ENCODE assay signal across 20 cellular contexts in the genomic region with DNA sequence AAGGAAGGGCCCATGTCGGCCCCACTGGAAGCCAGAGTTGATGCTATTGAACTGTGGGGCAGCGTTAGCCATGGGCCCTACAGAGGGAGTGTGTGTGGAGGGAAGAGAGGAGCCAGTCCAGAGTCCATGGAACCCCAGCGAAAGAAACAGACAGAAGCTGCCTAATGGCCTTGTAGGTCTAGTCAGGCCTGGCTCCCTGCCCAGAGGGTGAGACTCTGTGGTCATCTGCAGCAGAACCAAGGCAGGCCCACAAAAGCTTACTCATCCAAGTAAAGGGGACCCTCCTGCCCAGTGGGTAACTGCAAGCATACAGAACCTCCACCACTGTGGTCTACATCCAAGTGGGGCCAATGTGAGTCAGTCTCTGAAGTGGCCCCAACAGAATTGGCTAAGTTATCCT.
A peak's percentile ranks its signal among the peaks of the same experiment; 100 is the strongest.
DNase-seq lines count a peak whose midpoint lies in the region; ATAC-seq and TF ChIP-seq lines count a peak whose summit lies in the region.
"Had no signal": no experiment of that assay in that cellular context is flagged by ENCODE, and none has a peak within 500 bp of the region (broad histone marks: within the 10 kb centered on the region; RNA-seq: fewer than 3 reads in every experiment).

No MANE protein-coding gene starts in this region.

- peaks cover 9% of the 10 kb centered on the region for H3K27me3 Mint-ChIP-seq in stimulated activated naive CD8-positive, alpha-beta T cell treated with anti-CD3 and anti-CD28 coated beads, Interleukin-15, amount 100 ng/mL, for 72 hours
- no peaks in the 10 kb centered on the region for H3K27me3 Mint-ChIP-seq in WTC11 (ENCODE audit: low read depth)
- H3K27me3 Mint-ChIP-seq: central memory CD8-positive, alpha-beta T cell had no signal

- CTCF ChIA-PET in WTC11 (lab: Charles Lee): no interaction called here

- POLR2A ChIA-PET in WTC11 (lab: Charles Lee): no interaction called here

- H3K27ac Mint-ChIP-seq in stimulated activated naive CD8-positive, alpha-beta T cell treated with anti-CD3 and anti-CD28 coated beads, Interleukin-15, amount 100 ng/mL, for 72 hours: no peak overlapping the region
- no peak overlapping the region for H3K27ac Mint-ChIP-seq in WTC11
- H3K27ac Mint-ChIP-seq: activated B cell treated with CpG ODN at 0.5 μM for 24 hours; activated CD8-positive, alpha-beta memory T cell treated with anti-CD3 and anti-CD28 coated beads, Interleukin-2, amount 10 ng/mL, durations not matched to agents 7 days and 5 days; naive thymus-derived CD8-positive, alpha-beta T cell; stimulated activated naive CD8-positive, alpha-beta T cell treated with anti-CD3 and anti-CD28 coated beads, Interleukin-15, Interleukin-2, amounts not matched to agents 100 ng/mL and 50 ng/mL, for 24 hours had no signal

- H3K4me1 Mint-ChIP-seq in stimulated activated naive CD8-positive, alpha-beta T cell treated with anti-CD3 and anti-CD28 coated beads, Interleukin-15, amount 100 ng/mL, for 72 hours: no peaks in the 10 kb centered on the region
- peaks cover 10% of the 10 kb centered on the region for H3K4me1 Mint-ChIP-seq in WTC11
- H3K4me1 Mint-ChIP-seq: activated B cell treated with CpG ODN at 0.5 μM for 24 hours; activated CD8-positive, alpha-beta memory T cell treated with anti-CD3 and anti-CD28 coated beads, Interleukin-2, amount 10 ng/mL, durations not matched to agents 7 days and 5 days; central memory CD8-positive, alpha-beta T cell had no signal

- ATAC-seq in stimulated activated naive CD8-positive, alpha-beta T cell treated with anti-CD3 and anti-CD28 coated beads, Interleukin-15, amount 100 ng/mL, for 72 hours: peak; percentile 40
- ATAC-seq in HG03097 (IDR thresholded peaks at IDR 0.05; ENCODE audit: low FRiP score, unreplicated experiment) (no peak), WTC11 (no peak), HG03175 (IDR thresholded peaks at IDR 0.05; ENCODE audit: unreplicated experiment) (no peak)
- ATAC-seq: activated CD8-positive, alpha-beta memory T cell treated with anti-CD3 and anti-CD28 coated beads, Interleukin-2, amount 10 ng/mL, durations not matched to agents 7 days and 5 days; left lung; naive thymus-derived CD8-positive, alpha-beta T cell; PC-3; sciatic nerve had no signal

- no peak for TF ChIP-seq CTCF in fibroblast of pulmonary artery (IDR thresholded peaks at IDR 0.05; ENCODE audit: low read length, missing control alignments)
- no peak for TF ChIP-seq CTCF in WTC11 (IDR thresholded peaks at IDR 0.05)

- no peak overlapping the region for H3K4me3 Mint-ChIP-seq in stimulated activated naive CD8-positive, alpha-beta T cell treated with anti-CD3 and anti-CD28 coated beads, Interleukin-15, amount 100 ng/mL, for 72 hours
- no peak overlapping the region for H3K4me3 Mint-ChIP-seq in WTC11
- H3K4me3 Mint-ChIP-seq: activated B cell treated with CpG ODN at 0.5 μM for 24 hours; activated CD8-positive, alpha-beta memory T cell treated with anti-CD3 and anti-CD28 coated beads, Interleukin-2, amount 10 ng/mL, durations not matched to agents 7 days and 5 days; central memory CD8-positive, alpha-beta T cell; naive thymus-derived CD8-positive, alpha-beta T cell; stimulated activated naive CD8-positive, alpha-beta T cell treated with anti-CD3 and anti-CD28 coated beads, Interleukin-15, Interleukin-2, amounts not matched to agents 100 ng/mL and 50 ng/mL, for 24 hours had no signal

- no peaks in the 10 kb centered on the region for H3K9me3 Mint-ChIP-seq in stimulated activated naive CD8-positive, alpha-beta T cell treated with anti-CD3 and anti-CD28 coated beads, Interleukin-15, amount 100 ng/mL, for 72 hours
- H3K9me3 Mint-ChIP-seq in WTC11: no peaks in the 10 kb centered on the region
- H3K9me3 Mint-ChIP-seq: activated B cell treated with CpG ODN at 0.5 μM for 24 hours; central memory CD8-positive, alpha-beta T cell; stimulated activated naive CD8-positive, alpha-beta T cell treated with anti-CD3 and anti-CD28 coated beads, Interleukin-15, Interleukin-2, amounts not matched to agents 100 ng/mL and 50 ng/mL, for 24 hours had no signal

- H3K36me3 Mint-ChIP-seq in WTC11: no peaks in the 10 kb centered on the region
- H3K36me3 Mint-ChIP-seq: activated CD8-positive, alpha-beta memory T cell treated with anti-CD3 and anti-CD28 coated beads, Interleukin-2, amount 10 ng/mL, durations not matched to agents 7 days and 5 days; naive thymus-derived CD8-positive, alpha-beta T cell had no signal

- DNase-seq in DMS 273 (lab: John Stamatoyannopoulos, UW; ENCODE audit: unreplicated experiment) (peak; percentile 8), DMS 273 treated with DMSO at 0.1 percent for 48 hours (lab: John Stamatoyannopoulos, UW) (no peak), T1000 (lab: John Stamatoyannopoulos, UW) (peak; percentile 36), fibroblast of pulmonary artery (ENCODE audit: low read depth) (peak; percentile 25), WTC11 (ENCODE audit: low spot score) (no peak)
- DNase-seq in stimulated activated naive CD8-positive, alpha-beta T cell treated with anti-CD3 and anti-CD28 coated beads, Interleukin-15, amount 100 ng/mL, for 72 hours: no peak
- DNase-seq: activated B cell treated with CpG ODN at 0.5 μM for 24 hours; activated CD8-positive, alpha-beta memory T cell treated with anti-CD3 and anti-CD28 coated beads, Interleukin-2, amount 10 ng/mL, durations not matched to agents 7 days and 5 days; activated naive CD4-positive, alpha-beta T cell; heart right ventricle; left lung; naive thymus-derived CD8-positive, alpha-beta T cell; NCI-H1092 treated with DMSO at 0.1 percent for 48 hours; NCI-H446; PC-3 had no signal

- no peak overlapping the region for H3K4me3 ChIP-seq in fibroblast of pulmonary artery (replicated peaks; ENCODE audit: low read depth, low read length)
- H3K4me3 ChIP-seq: heart right ventricle, left lung had no signal

TF ChIP-seq in WTC11, 78 proteins besides CTCF, POLR2A, EP300 and RAD21 (continues in another document):
- TF ChIP-seq ESRRA (CRISPR knock-in tag; IDR thresholded peaks at IDR 0.05; ENCODE audit: borderline replicate concordance) (no peak), IRF1 (CRISPR knock-in tag; IDR thresholded peaks at IDR 0.05) (no peak), SMAD4 (CRISPR knock-in tag; IDR thresholded peaks at IDR 0.05) (no peak), PRRX2 (CRISPR knock-in tag; IDR thresholded peaks at IDR 0.05) (no peak), GTF2I (CRISPR knock-in tag; conservative IDR thresholded peaks at IDR 0.05) (no peak), FOXP1 (CRISPR knock-in tag; IDR thresholded peaks at IDR 0.05; ENCODE audit: borderline replicate concordance) (no peak)
- TF ChIP-seq, protein P1, sequence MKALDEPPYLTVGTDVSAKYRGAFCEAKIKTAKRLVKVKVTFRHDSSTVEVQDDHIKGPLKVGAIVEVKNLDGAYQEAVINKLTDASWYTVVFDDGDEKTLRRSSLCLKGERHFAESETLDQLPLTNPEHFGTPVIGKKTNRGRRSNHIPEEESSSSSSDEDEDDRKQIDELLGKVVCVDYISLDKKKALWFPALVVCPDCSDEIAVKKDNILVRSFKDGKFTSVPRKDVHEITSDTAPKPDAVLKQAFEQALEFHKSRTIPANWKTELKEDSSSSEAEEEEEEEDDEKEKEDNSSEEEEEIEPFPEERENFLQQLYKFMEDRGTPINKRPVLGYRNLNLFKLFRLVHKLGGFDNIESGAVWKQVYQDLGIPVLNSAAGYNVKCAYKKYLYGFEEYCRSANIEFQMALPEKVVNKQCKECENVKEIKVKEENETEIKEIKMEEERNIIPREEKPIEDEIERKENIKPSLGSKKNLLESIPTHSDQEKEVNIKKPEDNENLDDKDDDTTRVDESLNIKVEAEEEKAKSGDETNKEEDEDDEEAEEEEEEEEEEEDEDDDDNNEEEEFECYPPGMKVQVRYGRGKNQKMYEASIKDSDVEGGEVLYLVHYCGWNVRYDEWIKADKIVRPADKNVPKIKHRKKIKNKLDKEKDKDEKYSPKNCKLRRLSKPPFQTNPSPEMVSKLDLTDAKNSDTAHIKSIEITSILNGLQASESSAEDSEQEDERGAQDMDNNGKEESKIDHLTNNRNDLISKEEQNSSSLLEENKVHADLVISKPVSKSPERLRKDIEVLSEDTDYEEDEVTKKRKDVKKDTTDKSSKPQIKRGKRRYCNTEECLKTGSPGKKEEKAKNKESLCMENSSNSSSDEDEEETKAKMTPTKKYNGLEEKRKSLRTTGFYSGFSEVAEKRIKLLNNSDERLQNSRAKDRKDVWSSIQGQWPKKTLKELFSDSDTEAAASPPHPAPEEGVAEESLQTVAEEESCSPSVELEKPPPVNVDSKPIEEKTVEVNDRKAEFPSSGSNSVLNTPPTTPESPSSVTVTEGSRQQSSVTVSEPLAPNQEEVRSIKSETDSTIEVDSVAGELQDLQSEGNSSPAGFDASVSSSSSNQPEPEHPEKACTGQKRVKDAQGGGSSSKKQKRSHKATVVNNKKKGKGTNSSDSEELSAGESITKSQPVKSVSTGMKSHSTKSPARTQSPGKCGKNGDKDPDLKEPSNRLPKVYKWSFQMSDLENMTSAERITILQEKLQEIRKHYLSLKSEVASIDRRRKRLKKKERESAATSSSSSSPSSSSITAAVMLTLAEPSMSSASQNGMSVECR (CRISPR knock-in tag; IDR thresholded peaks at IDR 0.05; ENCODE audit: borderline replicate concordance): no peak
- TF ChIP-seq, protein P2, sequence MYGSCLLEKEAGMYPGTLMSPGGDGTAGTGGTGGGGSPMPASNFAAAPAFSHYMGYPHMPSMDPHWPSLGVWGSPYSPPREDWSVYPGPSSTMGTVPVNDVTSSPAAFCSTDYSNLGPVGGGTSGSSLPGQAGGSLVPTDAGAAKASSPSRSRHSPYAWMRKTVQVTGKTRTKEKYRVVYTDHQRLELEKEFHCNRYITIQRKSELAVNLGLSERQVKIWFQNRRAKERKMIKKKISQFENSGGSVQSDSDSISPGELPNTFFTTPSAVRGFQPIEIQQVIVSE (CRISPR knock-in tag; IDR thresholded peaks at IDR 0.05; ENCODE audit: borderline replicate concordance): no peak

Comparison
In these comparisons a context has a peak if more than half of its experiments do, and no peak if none do; other contexts are left out.
1. DNase-seq: peak in DMS 273 (single experiment), T1000 (single experiment) and fibroblast of pulmonary artery (single experiment); none in DMS 273 treated with DMSO at 0.1 percent for 48 hours (single experiment), stimulated activated naive CD8-positive, alpha-beta T cell treated with anti-CD3 and anti-CD28 coated beads, Interleukin-15, amount 100 ng/mL, for 72 hours (0 of 2) and WTC11 (single experiment).